ENCODE assay signal across 24 cellular contexts in genomic region chr10:42991442-42992098, GRCh38.
"Had no signal": no experiment of that assay in that cellular context is flagged by ENCODE, and none has a peak within 500 bp of the region (broad histone marks: within the 10 kb centered on the region; RNA-seq: fewer than 3 reads in every experiment).

No MANE protein-coding gene starts in this region.

- H3K27me3 Mint-ChIP-seq: activated T-helper 17 cell treated with anti-CD3 and anti-CD28 coated beads, Interleukin-2, amount 50 U/mL, for 72 hours; brain; naive B cell had no signal

- FAIRE-seq: colon had no signal

- H3K9me3 Mint-ChIP-seq: activated CD4-positive, alpha-beta T cell treated with anti-CD3 and anti-CD28 coated beads, Interleukin-2, amount 10 ng/mL, durations not matched to agents 24 days and 14 days; activated T-helper 17 cell treated with anti-CD3 and anti-CD28 coated beads, Interleukin-2, amount 50 U/mL, for 72 hours; brain; memory B cell; neural progenitor cell; stimulated activated memory B cell treated with anti-CD40 and anti-IgM and Interleukin-4, amounts not matched to agents 10 μg/mL and 1 μg/mL and 100 μg/mL, for 72 hours had no signal

- DNase-seq: activated CD4-positive, alpha-beta T cell treated with anti-CD3 and anti-CD28 coated beads, Interleukin-2, amount 10 ng/mL, durations not matched to agents 24 days and 14 days; activated naive CD4-positive, alpha-beta T cell; activated T-cell treated with anti-CD3 and anti-CD28 coated beads for 4 hours; anterior cingulate cortex; caudate nucleus; erythroblast; naive B cell; stimulated activated CD4-positive, alpha-beta T cell treated with anti-CD3 and anti-CD28 coated beads, Interleukin-4, amount 100 ng/mL, for 4 hours; T-helper 1 cell; T-helper 9 cell; upper lobe of left lung had no signal

- ATAC-seq: activated T-helper 17 cell treated with anti-CD3 and anti-CD28 coated beads, Interleukin-2, amount 50 U/mL, for 72 hours; gastroesophageal sphincter; heart left ventricle; mucosa of descending colon; right lobe of liver; stimulated activated memory B cell treated with anti-CD40 and anti-IgM and Interleukin-4, amounts not matched to agents 10 μg/mL and 1 μg/mL and 100 μg/mL, for 72 hours had no signal

- H3K27ac Mint-ChIP-seq: activated CD4-positive, alpha-beta T cell treated with anti-CD3 and anti-CD28 coated beads, Interleukin-2, amount 10 ng/mL, durations not matched to agents 24 days and 14 days; activated T-helper 17 cell treated with anti-CD3 and anti-CD28 coated beads, Interleukin-2, amount 50 U/mL, for 72 hours; brain; memory B cell; naive B cell; neural progenitor cell; stimulated activated memory B cell treated with anti-CD40 and anti-IgM and Interleukin-4, amounts not matched to agents 10 μg/mL and 1 μg/mL and 100 μg/mL, for 72 hours had no signal

- H3K4me3 ChIP-seq: gastroesophageal sphincter, heart left ventricle, mucosa of descending colon, neural progenitor cell, ovary, right lobe of liver, smooth muscle cell, thoracic aorta, upper lobe of left lung had no signal

- H3K4me3 Mint-ChIP-seq: activated CD4-positive, alpha-beta T cell treated with anti-CD3 and anti-CD28 coated beads, Interleukin-2, amount 10 ng/mL, durations not matched to agents 24 days and 14 days; activated T-helper 17 cell treated with anti-CD3 and anti-CD28 coated beads, Interleukin-2, amount 50 U/mL, for 72 hours; brain; memory B cell; naive B cell; neural progenitor cell; stimulated activated memory B cell treated with anti-CD40 and anti-IgM and Interleukin-4, amounts not matched to agents 10 μg/mL and 1 μg/mL and 100 μg/mL, for 72 hours had no signal

- H3K36me3 Mint-ChIP-seq: brain; memory B cell; naive B cell; neural progenitor cell; stimulated activated memory B cell treated with anti-CD40 and anti-IgM and Interleukin-4, amounts not matched to agents 10 μg/mL and 1 μg/mL and 100 μg/mL, for 72 hours had no signal

- H3K4me1 Mint-ChIP-seq: activated CD4-positive, alpha-beta T cell treated with anti-CD3 and anti-CD28 coated beads, Interleukin-2, amount 10 ng/mL, durations not matched to agents 24 days and 14 days; brain; memory B cell; naive B cell; stimulated activated memory B cell treated with anti-CD40 and anti-IgM and Interleukin-4, amounts not matched to agents 10 μg/mL and 1 μg/mL and 100 μg/mL, for 72 hours had no signal
